Comparison of ENCODE assay signal across 1 cellular context in genomic region chr11:770642-771616, GRCh38.
TF ChIP-seq lines count a peak whose summit lies in the region.

No MANE protein-coding gene starts in this region.

TF ChIP-seq in HepG2, 621 proteins besides CTCF, POLR2A, EP300 and RAD21:
- TF ChIP-seq ZNF343 (CRISPR knock-in tag; IDR thresholded peaks at IDR 0.05) (no peak), RBFOX2 (IDR thresholded peaks at IDR 0.05; ENCODE audit: low read depth, low read length) (peak; percentile 56; the same call in 1 of the 2 replicates), NCOA2 (CRISPR knock-in tag; IDR thresholded peaks at IDR 0.05) (no peak), PCBP1 (IDR thresholded peaks at IDR 0.05; ENCODE audit: borderline replicate concordance, low read depth, low read length) (no peak), AHR (CRISPR knock-in tag; IDR thresholded peaks at IDR 0.05) (no peak), PHF5A (CRISPR knock-in tag; IDR thresholded peaks at IDR 0.05; ENCODE audit: low read depth, unreplicated experiment) (no peak), SYNCRIP (IDR thresholded peaks at IDR 0.05; ENCODE audit: insufficient read depth, low read depth, low read length) (no peak), TFDP2 (CRISPR knock-in tag; IDR thresholded peaks at IDR 0.05) (no peak), ETS1 (CRISPR knock-in tag; IDR thresholded peaks at IDR 0.05) (no peak), SATB2 (CRISPR knock-in tag; IDR thresholded peaks at IDR 0.05) (no peak), AGO2 (optimal IDR thresholded peaks at IDR 0.05; ENCODE audit: low read depth, low read length) (peak; percentile 81), HNRNPL (IDR thresholded peaks at IDR 0.05; ENCODE audit: low read depth, low read length) (peak; percentile 58; the same call in 1 of the 2 replicates), MIER3 (CRISPR knock-in tag; IDR thresholded peaks at IDR 0.05; ENCODE audit: borderline replicate concordance) (no peak), ZNF260 (CRISPR knock-in tag; IDR thresholded peaks at IDR 0.05; ENCODE audit: borderline replicate concordance, low read depth) (no peak), USF2 (IDR thresholded peaks at IDR 0.05; ENCODE audit: low read depth, low read length) (no peak), USF2 (CRISPR knock-in tag; IDR thresholded peaks at IDR 0.05; ENCODE audit: borderline replicate concordance) (no peak), AKAP8 (CRISPR knock-in tag; IDR thresholded peaks at IDR 0.05) (0 out of 2 replicates have a peak, but pooled peaks have one; percentile 4), NFKB2 (CRISPR knock-in tag; IDR thresholded peaks at IDR 0.05; ENCODE audit: borderline replicate concordance) (no peak)
- TF ChIP-seq, protein P1, sequence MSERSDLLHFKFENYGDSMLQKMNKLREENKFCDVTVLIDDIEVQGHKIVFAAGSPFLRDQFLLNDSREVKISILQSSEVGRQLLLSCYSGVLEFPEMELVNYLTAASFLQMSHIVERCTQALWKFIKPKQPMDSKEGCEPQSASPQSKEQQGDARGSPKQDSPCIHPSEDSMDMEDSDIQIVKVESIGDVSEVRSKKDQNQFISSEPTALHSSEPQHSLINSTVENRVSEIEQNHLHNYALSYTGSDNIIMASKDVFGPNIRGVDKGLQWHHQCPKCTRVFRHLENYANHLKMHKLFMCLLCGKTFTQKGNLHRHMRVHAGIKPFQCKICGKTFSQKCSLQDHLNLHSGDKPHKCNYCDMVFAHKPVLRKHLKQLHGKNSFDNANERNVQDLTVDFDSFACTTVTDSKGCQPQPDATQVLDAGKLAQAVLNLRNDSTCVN (CRISPR knock-in tag; IDR thresholded peaks at IDR 0.05; ENCODE audit: borderline replicate concordance), result no peak
- TF ChIP-seq, protein P2, sequence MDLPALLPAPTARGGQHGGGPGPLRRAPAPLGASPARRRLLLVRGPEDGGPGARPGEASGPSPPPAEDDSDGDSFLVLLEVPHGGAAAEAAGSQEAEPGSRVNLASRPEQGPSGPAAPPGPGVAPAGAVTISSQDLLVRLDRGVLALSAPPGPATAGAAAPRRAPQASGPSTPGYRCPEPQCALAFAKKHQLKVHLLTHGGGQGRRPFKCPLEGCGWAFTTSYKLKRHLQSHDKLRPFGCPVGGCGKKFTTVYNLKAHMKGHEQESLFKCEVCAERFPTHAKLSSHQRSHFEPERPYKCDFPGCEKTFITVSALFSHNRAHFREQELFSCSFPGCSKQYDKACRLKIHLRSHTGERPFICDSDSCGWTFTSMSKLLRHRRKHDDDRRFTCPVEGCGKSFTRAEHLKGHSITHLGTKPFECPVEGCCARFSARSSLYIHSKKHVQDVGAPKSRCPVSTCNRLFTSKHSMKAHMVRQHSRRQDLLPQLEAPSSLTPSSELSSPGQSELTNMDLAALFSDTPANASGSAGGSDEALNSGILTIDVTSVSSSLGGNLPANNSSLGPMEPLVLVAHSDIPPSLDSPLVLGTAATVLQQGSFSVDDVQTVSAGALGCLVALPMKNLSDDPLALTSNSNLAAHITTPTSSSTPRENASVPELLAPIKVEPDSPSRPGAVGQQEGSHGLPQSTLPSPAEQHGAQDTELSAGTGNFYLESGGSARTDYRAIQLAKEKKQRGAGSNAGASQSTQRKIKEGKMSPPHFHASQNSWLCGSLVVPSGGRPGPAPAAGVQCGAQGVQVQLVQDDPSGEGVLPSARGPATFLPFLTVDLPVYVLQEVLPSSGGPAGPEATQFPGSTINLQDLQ (CRISPR knock-in tag; IDR thresholded peaks at IDR 0.05), result no peak
- TF ChIP-seq, protein P3, sequence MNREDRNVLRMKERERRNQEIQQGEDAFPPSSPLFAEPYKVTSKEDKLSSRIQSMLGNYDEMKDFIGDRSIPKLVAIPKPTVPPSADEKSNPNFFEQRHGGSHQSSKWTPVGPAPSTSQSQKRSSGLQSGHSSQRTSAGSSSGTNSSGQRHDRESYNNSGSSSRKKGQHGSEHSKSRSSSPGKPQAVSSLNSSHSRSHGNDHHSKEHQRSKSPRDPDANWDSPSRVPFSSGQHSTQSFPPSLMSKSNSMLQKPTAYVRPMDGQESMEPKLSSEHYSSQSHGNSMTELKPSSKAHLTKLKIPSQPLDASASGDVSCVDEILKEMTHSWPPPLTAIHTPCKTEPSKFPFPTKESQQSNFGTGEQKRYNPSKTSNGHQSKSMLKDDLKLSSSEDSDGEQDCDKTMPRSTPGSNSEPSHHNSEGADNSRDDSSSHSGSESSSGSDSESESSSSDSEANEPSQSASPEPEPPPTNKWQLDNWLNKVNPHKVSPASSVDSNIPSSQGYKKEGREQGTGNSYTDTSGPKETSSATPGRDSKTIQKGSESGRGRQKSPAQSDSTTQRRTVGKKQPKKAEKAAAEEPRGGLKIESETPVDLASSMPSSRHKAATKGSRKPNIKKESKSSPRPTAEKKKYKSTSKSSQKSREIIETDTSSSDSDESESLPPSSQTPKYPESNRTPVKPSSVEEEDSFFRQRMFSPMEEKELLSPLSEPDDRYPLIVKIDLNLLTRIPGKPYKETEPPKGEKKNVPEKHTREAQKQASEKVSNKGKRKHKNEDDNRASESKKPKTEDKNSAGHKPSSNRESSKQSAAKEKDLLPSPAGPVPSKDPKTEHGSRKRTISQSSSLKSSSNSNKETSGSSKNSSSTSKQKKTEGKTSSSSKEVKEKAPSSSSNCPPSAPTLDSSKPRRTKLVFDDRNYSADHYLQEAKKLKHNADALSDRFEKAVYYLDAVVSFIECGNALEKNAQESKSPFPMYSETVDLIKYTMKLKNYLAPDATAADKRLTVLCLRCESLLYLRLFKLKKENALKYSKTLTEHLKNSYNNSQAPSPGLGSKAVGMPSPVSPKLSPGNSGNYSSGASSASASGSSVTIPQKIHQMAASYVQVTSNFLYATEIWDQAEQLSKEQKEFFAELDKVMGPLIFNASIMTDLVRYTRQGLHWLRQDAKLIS (CRISPR knock-in tag; IDR thresholded peaks at IDR 0.05), result no peak
